In genomic region chr20:41137412-41138216, GRCh38 we compare ENCODE assay signal across 1 cellular context.
TF ChIP-seq lines count a peak whose summit lies in the region.

TSS of gene PLCG1 (plus strand) at chr20:41137543. CDS start at chr20:41137642, 99 bp downstream.

TF ChIP-seq in HepG2, 621 proteins besides CTCF, POLR2A, EP300 and RAD21 (continued from another document and continues in another):
- no peak for TF ChIP-seq STAT6 (CRISPR knock-in tag; IDR thresholded peaks at IDR 0.05; ENCODE audit: borderline replicate concordance)
- TF ChIP-seq GABPA (IDR thresholded peaks at IDR 0.05; ENCODE audit: low read depth, low read length), result peak; percentile 30
- TF ChIP-seq GABPA (CRISPR knock-in tag; IDR thresholded peaks at IDR 0.05; ENCODE audit: low read depth), result peak; percentile 63
- no peak for TF ChIP-seq MBNL3 (CRISPR knock-in tag; conservative IDR thresholded peaks at IDR 0.05)
- peak; percentile 39; the same call in 1 of the 2 replicates for TF ChIP-seq EED (CRISPR knock-in tag; IDR thresholded peaks at IDR 0.05)
- no peak for TF ChIP-seq KDM6A (CRISPR knock-in tag; IDR thresholded peaks at IDR 0.05; ENCODE audit: low read depth)
- TF ChIP-seq GPN1 (CRISPR knock-in tag; IDR thresholded peaks at IDR 0.05; ENCODE audit: borderline replicate concordance), result no peak
- TF ChIP-seq MXD1 (CRISPR knock-in tag; IDR thresholded peaks at IDR 0.05), result peak; percentile 76; the same call in 1 of the 2 replicates
- TF ChIP-seq ZBTB25 (CRISPR knock-in tag; IDR thresholded peaks at IDR 0.05), result no peak
- TF ChIP-seq JUND (CRISPR knock-in tag; IDR thresholded peaks at IDR 0.05), result no peak
- peak; percentile 39; the same call in 1 of the 2 replicates for TF ChIP-seq ZBTB33 (CRISPR knock-in tag; IDR thresholded peaks at IDR 0.05)
- 0 out of 2 replicates have a peak, but pooled peaks have one; percentile 42 for TF ChIP-seq KLF15 (CRISPR knock-in tag; IDR thresholded peaks at IDR 0.05; ENCODE audit: borderline replicate concordance)
- TF ChIP-seq FOXM1 (CRISPR knock-in tag; IDR thresholded peaks at IDR 0.05), result no peak; the same call in 1 of the 2 replicates
- TF ChIP-seq ZBTB26 (CRISPR knock-in tag; IDR thresholded peaks at IDR 0.05; ENCODE audit: borderline replicate concordance), result peak; percentile 49; the same call in 1 of the 2 replicates
- no peak for TF ChIP-seq ZNF230 (CRISPR knock-in tag; IDR thresholded peaks at IDR 0.05)
- TF ChIP-seq HNRNPL (IDR thresholded peaks at IDR 0.05; ENCODE audit: low read depth, low read length), result no peak
- peak; percentile 44 for TF ChIP-seq SALL1 (CRISPR knock-in tag; IDR thresholded peaks at IDR 0.05)
- no peak for TF ChIP-seq GMEB2 (CRISPR knock-in tag; IDR thresholded peaks at IDR 0.05; ENCODE audit: low read depth)
- peak; percentile 74; the same call in 1 of the 2 replicates for TF ChIP-seq ZNF639 (CRISPR knock-in tag; conservative IDR thresholded peaks at IDR 0.05)
- no peak; the same call in 1 of the 2 replicates for TF ChIP-seq KLF9 (CRISPR knock-in tag; IDR thresholded peaks at IDR 0.05; ENCODE audit: low read depth)
- TF ChIP-seq ZNF292 (CRISPR knock-in tag; IDR thresholded peaks at IDR 0.05; ENCODE audit: borderline replicate concordance, low read depth), result peak; percentile 55; the same call in 1 of the 2 replicates
- no peak; the same call in 1 of the 2 replicates for TF ChIP-seq ZBTB14 (CRISPR knock-in tag; IDR thresholded peaks at IDR 0.05)
- TF ChIP-seq IKZF4 (CRISPR knock-in tag; IDR thresholded peaks at IDR 0.05; ENCODE audit: borderline replicate concordance, low read depth, not compliant biosample characterization), result peak; percentile 51
- no peak for TF ChIP-seq REPIN1 (CRISPR knock-in tag; IDR thresholded peaks at IDR 0.05; ENCODE audit: borderline replicate concordance, low read depth)
- TF ChIP-seq MLX (CRISPR knock-in tag; IDR thresholded peaks at IDR 0.05), result no peak
- peak; percentile 35; the same call in 1 of the 2 replicates for TF ChIP-seq ZMYM4 (CRISPR knock-in tag; IDR thresholded peaks at IDR 0.05)
- peak; percentile 33; the same call in 1 of the 2 replicates for TF ChIP-seq ETV6 (CRISPR knock-in tag; conservative IDR thresholded peaks at IDR 0.05)
- TF ChIP-seq POLR2AphosphoS2 (IDR thresholded peaks at IDR 0.05; ENCODE audit: low read depth, low read length), result no peak
- no peak; the same call in 1 of the 2 replicates for TF ChIP-seq ZNF570 (CRISPR knock-in tag; IDR thresholded peaks at IDR 0.05; ENCODE audit: borderline replicate concordance)
- peak; percentile 26 for TF ChIP-seq TFDP2 (CRISPR knock-in tag; IDR thresholded peaks at IDR 0.05)
- no peak for TF ChIP-seq LRRFIP1 (CRISPR knock-in tag; conservative IDR thresholded peaks at IDR 0.05)
- no peak for TF ChIP-seq TP53 (CRISPR knock-in tag; conservative IDR thresholded peaks at IDR 0.05)
- TF ChIP-seq ATF7 (IDR thresholded peaks at IDR 0.05), result no peak
- TF ChIP-seq ATF7 (CRISPR knock-in tag; IDR thresholded peaks at IDR 0.05), result no peak
- no peak for TF ChIP-seq FIP1L1 (IDR thresholded peaks at IDR 0.05; ENCODE audit: borderline replicate concordance, insufficient read depth, low read depth, low read length)
- TF ChIP-seq CREBL2 (CRISPR knock-in tag; IDR thresholded peaks at IDR 0.05; ENCODE audit: borderline replicate concordance), result peak; percentile 17; the same call in 1 of the 2 replicates
- TF ChIP-seq PHF8 (CRISPR knock-in tag; IDR thresholded peaks at IDR 0.05), result peak; percentile 84
